In genomic region chr15:55221090-55222011, GRCh38 we compare ENCODE assay signal across 9 cellular contexts. TPM values are rescaled to one million over a fixed set of nuclear protein-coding genes. Genes with fewer than 3 reads are reported as not detected.
DNase-seq lines count a peak whose midpoint lies in the region; ATAC-seq, FAIRE-seq and TF ChIP-seq lines count a peak whose summit lies in the region.
"Had no signal": no experiment of that assay in that cellular context is flagged by ENCODE, and none has a peak within 500 bp of the region (broad histone marks: within the 10 kb centered on the region; RNA-seq: fewer than 3 reads in every experiment).

No MANE protein-coding gene starts in this region.

- H3K4me3 ChIP-seq in NB4 (ENCODE audit: low read depth, low read length) (no peak overlapping the region), keratinocyte (ENCODE audit: control insufficient read depth in 2 of 3, extremely low read depth in 1 of 3, insufficient read depth in 2 of 3, low read depth in 1 of 3, low read length in 3 of 3) (no peak overlapping the region), upper lobe of left lung (no peak overlapping the region), endodermal cell (ENCODE audit: low read length) (no peak overlapping the region)

- H3K27ac Mint-ChIP-seq in activated naive CD8-positive, alpha-beta T cell treated with anti-CD3 and anti-CD28 coated beads, Interleukin-2, amount 10 ng/mL, durations not matched to agents 7 days and 5 days: peak overlapping the region; percentile 97
- no peak overlapping the region for H3K27ac Mint-ChIP-seq in endodermal cell

- peak overlapping the region; percentile 45 for H2AFZ ChIP-seq in keratinocyte (ENCODE audit: control insufficient read depth, low read length)

- H3K4me3 Mint-ChIP-seq in activated naive CD8-positive, alpha-beta T cell treated with anti-CD3 and anti-CD28 coated beads, Interleukin-2, amount 10 ng/mL, durations not matched to agents 7 days and 5 days: peak overlapping the region; percentile 78
- no peak overlapping the region for H3K4me3 Mint-ChIP-seq in endodermal cell

- H3K27me3 ChIP-seq in keratinocyte (ENCODE audit: control insufficient read depth, extremely low read depth, insufficient read depth, low read length): no peaks in the 10 kb centered on the region
- no peaks in the 10 kb centered on the region for H3K27me3 ChIP-seq in upper lobe of left lung
- no peaks in the 10 kb centered on the region for H3K27me3 ChIP-seq in endodermal cell (ENCODE audit: control insufficient read depth, insufficient read depth, low read length, poor library complexity, severe bottlenecking)

- H3K9me3 ChIP-seq in keratinocyte (ENCODE audit: control insufficient read depth, low read depth, low read length): no peaks in the 10 kb centered on the region
- H3K9me3 ChIP-seq in upper lobe of left lung: no peaks in the 10 kb centered on the region
- H3K9me3 ChIP-seq in endodermal cell (ENCODE audit: control insufficient read depth, low read length): no peaks in the 10 kb centered on the region

- ATAC-seq in GM21717 (IDR thresholded peaks at IDR 0.05; ENCODE audit: unreplicated experiment) (peak; percentile 31), upper lobe of left lung (ENCODE audit: low FRiP score in 2 of 2) (peak; percentile 90 to 92)
- ATAC-seq in activated naive CD8-positive, alpha-beta T cell treated with anti-CD3 and anti-CD28 coated beads, Interleukin-2, amount 10 ng/mL, durations not matched to agents 7 days and 5 days (ENCODE audit: low read depth): peak; percentile 62

- dilution Hi-C loops in keratinocyte (cut with MboI; ENCODE audit: extremely low pct_ligation_motif_present, low sequenced_read_pairs): no loop called here

- no peak for TF ChIP-seq CTCF in NB4 (IDR thresholded peaks at IDR 0.05; ENCODE audit: low read depth, low read length)
- TF ChIP-seq CTCF in keratinocyte (optimal IDR thresholded peaks at IDR 0.05 in 1 of 3, IDR thresholded peaks at IDR 0.05 in 1 of 3, conservative IDR thresholded peaks at IDR 0.05 in 1 of 3; ENCODE audit: extremely low read depth in 1 of 3, insufficient read depth in 2 of 3, low read length in 3 of 3): no peak
- TF ChIP-seq CTCF in upper lobe of left lung (IDR thresholded peaks at IDR 0.05): no peak
- no peak for TF ChIP-seq CTCF in endodermal cell (conservative IDR thresholded peaks at IDR 0.05)

- no peaks in the 10 kb centered on the region for H3K79me2 ChIP-seq in keratinocyte (ENCODE audit: control insufficient read depth, insufficient read depth, low read length)

- no peaks in the 10 kb centered on the region for H3K9me1 ChIP-seq in keratinocyte (ENCODE audit: control insufficient read depth, extremely low read depth, insufficient read depth, low read length)

- POLR2A ChIA-PET in activated naive CD8-positive, alpha-beta T cell treated with anti-CD3 and anti-CD28 coated beads, Interleukin-2, amount 10 ng/mL, durations not matched to agents 7 days and 5 days (lab: Charles Lee): interaction anchor here (0.8 to 3.4 kb wide), 7 partner anchors 16 to 97 kb away, joined by 3 to 15 read pairs (median 4); partner anchors contain the start of genes PIGB and PIGBOS1

- H3K4me1 ChIP-seq in keratinocyte (ENCODE audit: control insufficient read depth, extremely low read depth, insufficient read depth, low read length) (peaks cover 14% of the 10 kb centered on the region), upper lobe of left lung (peaks cover 33 to 59% (median 43%) of the 10 kb centered on the region in 4 donors), endodermal cell (ENCODE audit: control insufficient read depth, insufficient read depth, low read length) (no peaks in the 10 kb centered on the region)

- no peak for TF ChIP-seq POLR2A in NB4 (IDR thresholded peaks at IDR 0.05; ENCODE audit: extremely low read depth, insufficient read length)
- TF ChIP-seq POLR2A in upper lobe of left lung (IDR thresholded peaks at IDR 0.05): no peak

- H3K27me3 Mint-ChIP-seq in activated naive CD8-positive, alpha-beta T cell treated with anti-CD3 and anti-CD28 coated beads, Interleukin-2, amount 10 ng/mL, durations not matched to agents 7 days and 5 days: no peaks in the 10 kb centered on the region
- H3K27me3 Mint-ChIP-seq in endodermal cell (ENCODE audit: insufficient read depth): no peaks in the 10 kb centered on the region

- no peaks in the 10 kb centered on the region for H3K36me3 ChIP-seq in keratinocyte (ENCODE audit: control insufficient read depth in 2 of 2, extremely low read depth in 1 of 2, insufficient read depth in 2 of 2, low read length in 2 of 2)
- peaks cover 0 to 23% (median 2%) of the 10 kb centered on the region in 4 donors for H3K36me3 ChIP-seq in upper lobe of left lung
- H3K36me3 ChIP-seq in endodermal cell (ENCODE audit: control insufficient read depth, insufficient read depth, low read length): no peaks in the 10 kb centered on the region

- H3K9me3 Mint-ChIP-seq in activated naive CD8-positive, alpha-beta T cell treated with anti-CD3 and anti-CD28 coated beads, Interleukin-2, amount 10 ng/mL, durations not matched to agents 7 days and 5 days: no peaks in the 10 kb centered on the region
- no peaks in the 10 kb centered on the region for H3K9me3 Mint-ChIP-seq in endodermal cell

- peak in 3 of 4 donors; percentile 83 to 97 (median 85) for TF ChIP-seq EP300 in upper lobe of left lung (IDR thresholded peaks at IDR 0.05)

- H3K4me2 ChIP-seq in keratinocyte (ENCODE audit: control insufficient read depth, extremely low read depth, insufficient read depth, low read depth, low read length): peak overlapping the region; percentile 26

- H3K4me1 Mint-ChIP-seq in activated naive CD8-positive, alpha-beta T cell treated with anti-CD3 and anti-CD28 coated beads, Interleukin-2, amount 10 ng/mL, durations not matched to agents 7 days and 5 days: peaks cover 67% of the 10 kb centered on the region
- H3K4me1 Mint-ChIP-seq in endodermal cell: peaks cover 24% of the 10 kb centered on the region

- peaks cover 33% of the 10 kb centered on the region for H3K36me3 Mint-ChIP-seq in activated naive CD8-positive, alpha-beta T cell treated with anti-CD3 and anti-CD28 coated beads, Interleukin-2, amount 10 ng/mL, durations not matched to agents 7 days and 5 days
- peaks cover 3% of the 10 kb centered on the region for H3K36me3 Mint-ChIP-seq in endodermal cell (ENCODE audit: low read depth)

- 36 to 52% methylated on average over 6 of the region's 6 CpGs for WGBS in upper lobe of left lung, 2 donors
- 89 to 91% methylated on average over 6 of the region's 6 CpGs for WGBS in endodermal cell (ENCODE audit: insufficient coverage in 1 of 2, insufficient read length in 1 of 2), 2 experiments

- FAIRE-seq in keratinocyte (lab: Jason Lieb, UNC): peak; percentile 55

- DNase-seq in ELR (ENCODE audit: low read depth) (peak; percentile 89), NB4 (ENCODE audit: low read depth) (peak; percentile 99), keratinocyte (ENCODE audit: low read depth, low spot score) (no peak), upper lobe of left lung (peak in 1 of 2 donors; percentile 74), LoVo (ENCODE audit: low spot score) (no peak), endodermal cell (no peak)
- DNase-seq in activated naive CD8-positive, alpha-beta T cell treated with anti-CD3 and anti-CD28 coated beads, Interleukin-2, amount 10 ng/mL, durations not matched to agents 7 days and 5 days: peak; percentile 49

- H4K20me1 ChIP-seq in keratinocyte (ENCODE audit: control insufficient read depth, extremely low read depth, insufficient read depth, low read length): no peaks in the 10 kb centered on the region

- peak overlapping the region; percentile 19 for H3K9ac ChIP-seq in keratinocyte (ENCODE audit: control insufficient read depth, extremely low read depth, insufficient read depth, low read length)
- H3K9ac ChIP-seq in endodermal cell (ENCODE audit: extremely low read depth, low read length, poor library complexity, severe bottlenecking): no peak overlapping the region

- H3K27ac ChIP-seq in keratinocyte (ENCODE audit: control insufficient read depth, insufficient read depth, low read length) (peak overlapping the region; percentile 44), upper lobe of left lung (peak overlapping the region; percentile 81 to 92 (median 84)), endodermal cell (ENCODE audit: low read depth, low read length) (no peak overlapping the region)
- H3K27ac ChIP-seq: VCaP had no signal

RNA-seq across cellular contexts. Expression of gene RSL24D1, which starts 24.6 kb away (rescaled TPM):
- total RNA-seq in activated naive CD8-positive, alpha-beta T cell treated with anti-CD3 and anti-CD28 coated beads, Interleukin-2, amount 10 ng/mL, durations not matched to agents 7 days and 5 days: 10 to 100 TPM; 90.8 to 96.0 TPM
- polyA plus RNA-seq in keratinocyte: 38.5 to 99.9 TPM (median 46.6 TPM) in 3 replicates
- polyA plus RNA-seq in keratinocyte (2011; ENCODE audit: low read depth): 451 TPM
- 48.3 and 83.7 TPM in 2 replicates for polyA plus RNA-seq in keratinocyte (2011; cell fraction: cytosol; rRNA removed)
- 19.8 and 32.2 TPM in 2 replicates for polyA plus RNA-seq in keratinocyte (2011; cell fraction: nucleus; rRNA removed)
- polyA plus RNA-seq in keratinocyte (2012; ENCODE audit: low replicate concordance): 72.9 and 91.6 TPM in 2 replicates
- polyA minus RNA-seq in keratinocyte: 2.7 to 19.6 TPM (median 9.4 TPM) in 3 replicates
- 13.6 TPM for polyA minus RNA-seq in keratinocyte (2011; cell fraction: cytosol; rRNA and poly(A)+ RNA removed)
- 8.1 and 17.8 TPM in 2 replicates for polyA minus RNA-seq in keratinocyte (2011; cell fraction: nucleus; rRNA and poly(A)+ RNA removed)
- total RNA-seq in upper lobe of left lung (10 to 100 TPM; 20.5 to 84.3 (median 50.9) TPM), endodermal cell (10 to 100 TPM; 75.9 to 79.8 TPM)
- 116 TPM for polyA plus RNA-seq in endodermal cell (2013, experiment 1 of 2)
- 108 TPM for polyA plus RNA-seq in endodermal cell (2013, experiment 2 of 2)

Comparison
In these comparisons a context has a peak if more than half of its experiments do, and no peak if none do; other contexts are left out.
1. DNase-seq: peak in ELR (single experiment), NB4 (single experiment) and activated naive CD8-positive, alpha-beta T cell treated with anti-CD3 and anti-CD28 coated beads, Interleukin-2, amount 10 ng/mL, durations not matched to agents 7 days and 5 days (single experiment); none in keratinocyte (single experiment), LoVo (single experiment) and endodermal cell (single experiment).
2. ATAC-seq: peak in every context shown above with its lines; median percentile 91 in upper lobe of left lung; 62 in activated naive CD8-positive, alpha-beta T cell treated with anti-CD3 and anti-CD28 coated beads, Interleukin-2, amount 10 ng/mL, durations not matched to agents 7 days and 5 days; 31 in GM21717.